ENCODE assay signal across 8 cellular contexts in the genomic region with DNA sequence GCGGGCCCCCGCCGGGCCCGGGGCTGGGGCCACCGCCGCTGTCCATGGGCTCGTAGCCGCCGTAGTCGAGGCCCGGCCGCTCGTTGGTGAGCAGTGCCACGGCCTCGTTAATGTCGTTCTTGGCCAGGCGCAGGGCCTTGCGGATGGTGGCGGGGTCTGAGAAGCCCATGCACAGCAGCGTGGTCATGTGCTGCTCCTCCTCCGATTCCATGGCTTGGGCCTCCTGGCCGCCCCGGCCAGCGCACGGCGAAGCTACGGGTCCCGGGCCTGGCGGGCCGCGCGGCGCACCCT. TPM values are rescaled to one million over a fixed set of nuclear protein-coding genes. Genes with fewer than 3 reads are reported as not detected.
A peak's percentile ranks its signal among the peaks of the same experiment; 100 is the strongest.
DNase-seq lines count a peak whose midpoint lies in the region; ATAC-seq and TF ChIP-seq lines count a peak whose summit lies in the region.

No MANE protein-coding gene starts in this region.

- H3K27ac ChIP-seq in esophagus (ENCODE audit: low read depth in 2 of 2, low read length in 1 of 2) (peak overlapping the region; percentile 91 to 98), vagina (peak overlapping the region; percentile 98)

- H3K27me3 ChIP-seq in esophagus (ENCODE audit: control insufficient read depth in 1 of 2, insufficient read depth in 2 of 2, low read length in 2 of 2) (no peaks in the 10 kb centered on the region), vagina (no peaks in the 10 kb centered on the region)

- no peak for DNase-seq in CD14-positive monocyte (ENCODE audit: low spot score)
- peak in 1 of 3 donors; percentile 6 for DNase-seq in T-helper 17 cell
- DNase-seq in myocyte (ENCODE audit: low read depth) = peak; percentile 56
- DNase-seq in vagina (ENCODE audit: extremely low spot score in 2 of 2) = no peak
- no peak for DNase-seq in NCI-H1694 treated with DMSO at 0.1 percent for 48 hours (lab: John Stamatoyannopoulos, UW)

- H3K4me1 ChIP-seq in esophagus (ENCODE audit: control insufficient read depth in 2 of 2, insufficient read depth in 2 of 2, low read length in 1 of 2) (peaks cover 0 to 3% of the 10 kb centered on the region in 2 donors), vagina (peaks cover 64% of the 10 kb centered on the region)

- ATAC-seq in GM19328 (IDR thresholded peaks at IDR 0.05; ENCODE audit: unreplicated experiment) = peak; percentile 7
- ATAC-seq in HG03280 (IDR thresholded peaks at IDR 0.05; ENCODE audit: unreplicated experiment) = peak; percentile 19
- peak; percentile 30 for ATAC-seq in T-helper 17 cell

- no peaks in the 10 kb centered on the region for H3K9me3 Mint-ChIP-seq in CD14-positive monocyte

- 1% methylated on average over 24 to 33 of the region's 33 CpGs for WGBS in esophagus, 2 donors

- H3K27me3 Mint-ChIP-seq in CD14-positive monocyte (ENCODE audit: low read depth in 3 of 3) = peaks cover 0 to 5% (median 0%) of the 10 kb centered on the region in 3 donors
- no peaks in the 10 kb centered on the region for H3K27me3 Mint-ChIP-seq in T-helper 17 cell

- no peak for TF ChIP-seq POLR2A in vagina (IDR thresholded peaks at IDR 0.05)

- H3K9me3 ChIP-seq in T-helper 17 cell (ENCODE audit: control insufficient read depth, low read length, poor library complexity, severe bottlenecking) (no peaks in the 10 kb centered on the region), esophagus (ENCODE audit: control insufficient read depth in 2 of 2, insufficient read depth in 1 of 2, low read depth in 1 of 2, low read length in 1 of 2) (no peaks in the 10 kb centered on the region), vagina (no peaks in the 10 kb centered on the region)

- TF ChIP-seq CTCF in CD14-positive monocyte (IDR thresholded peaks at IDR 0.05) = no peak
- no peak for TF ChIP-seq CTCF in vagina (IDR thresholded peaks at IDR 0.05)

- intact Hi-C loops in CD14-positive monocyte (cut with micrococcal nuclease) (loop anchor here in 1 of 2 donors (10.0 kb wide), 1 partner anchor 60 kb away; no protein-coding TSS in a partner anchor), vagina (cut with DNase I) (no loop called here)

- H3K4me3 Mint-ChIP-seq in CD14-positive monocyte = peak overlapping the region; percentile 83 to 95
- H3K4me3 Mint-ChIP-seq in T-helper 17 cell = peak overlapping the region; percentile 97

- H3K36me3 Mint-ChIP-seq in CD14-positive monocyte (peaks cover 0 to 2% of the 10 kb centered on the region in 2 donors), T-helper 17 cell (ENCODE audit: low read depth) (peaks cover 6% of the 10 kb centered on the region)

- H3K4me1 Mint-ChIP-seq in CD14-positive monocyte (peaks cover 73% of the 10 kb centered on the region), T-helper 17 cell (peaks cover 64% of the 10 kb centered on the region)

- H3K27ac Mint-ChIP-seq in CD14-positive monocyte = peak overlapping the region in 5 of 7 donors; percentile 75 to 86 (median 80)
- peak overlapping the region; percentile 95 for H3K27ac Mint-ChIP-seq in T-helper 17 cell

- H3K4me3 ChIP-seq in esophagus (ENCODE audit: low read depth in 1 of 2, low read length in 2 of 2) (peak overlapping the region; percentile 93 to 98), vagina (peak overlapping the region; percentile 88 to 92)

- H3K36me3 ChIP-seq in esophagus (ENCODE audit: control insufficient read depth in 2 of 2, insufficient read depth in 2 of 2, low read length in 1 of 2) = no peaks in the 10 kb centered on the region
- no peaks in the 10 kb centered on the region for H3K36me3 ChIP-seq in vagina

RNA-seq across cellular contexts. Expression of a gene that starts 0.3 kb away (rescaled TPM):
- polyA plus RNA-seq in CD14-positive monocyte (1 to 10 TPM; 1.1 to 2.1 TPM), esophagus (1 to 10 TPM; 7.4 to 7.6 TPM)
- total RNA-seq in T-helper 17 cell (10 to 100 TPM; 69.5 to 82.9 TPM), myocyte (24.9 and 56.7 TPM in 2 replicates), vagina (35.8 TPM)
- 9.7 TPM for polyA plus RNA-seq in myocyte (2012)
